Comparison of ENCODE assay signal across 18 cellular contexts in genomic region chr4:28926156-28926555, GRCh38.
DNase-seq lines count a peak whose midpoint lies in the region; TF ChIP-seq lines count a peak whose summit lies in the region.
"Had no signal": no experiment of that assay in that cellular context is flagged by ENCODE, and none has a peak within 500 bp of the region (broad histone marks: within the 10 kb centered on the region; RNA-seq: fewer than 3 reads in every experiment).

No MANE protein-coding gene starts in this region.

- no peak overlapping the region for H3K14ac ChIP-seq in trophoblast cell (ENCODE audit: low read length)

- H3K18ac ChIP-seq in trophoblast cell (ENCODE audit: low read length), result no peak overlapping the region

- no peaks in the 10 kb centered on the region for H3K79me2 ChIP-seq in trophoblast cell (ENCODE audit: control insufficient read depth, insufficient read depth, low read length, poor library complexity)

- H2AFZ ChIP-seq in trophoblast cell (ENCODE audit: insufficient read depth, low read length, poor library complexity), result no peak overlapping the region

- H3K27ac ChIP-seq in A673 (ENCODE audit: low read depth, low read length, poor library complexity, severe bottlenecking) (no peak overlapping the region), trophoblast cell (ENCODE audit: low read depth, low read length) (no peak overlapping the region)
- H3K27ac ChIP-seq: BLaER1 treated with 17β-estradiol and CSF1 and Interleukin-3, amounts not matched to agents 10 nM and 100 nM had no signal

- no peaks in the 10 kb centered on the region for H3K9me3 ChIP-seq in A673 (ENCODE audit: low read depth, low read length, poor library complexity, severe bottlenecking)
- H3K9me3 ChIP-seq in trophoblast cell (ENCODE audit: insufficient read depth, low read depth, low read length), result no peaks in the 10 kb centered on the region
- H3K9me3 ChIP-seq: BE2C; BLaER1 treated with 17β-estradiol and CSF1 and Interleukin-3, amounts not matched to agents 10 nM and 100 nM had no signal

- no peak overlapping the region for H3K23ac ChIP-seq in trophoblast cell (ENCODE audit: low read length)

- H4K8ac ChIP-seq in trophoblast cell (ENCODE audit: low read depth, low read length), result no peak overlapping the region

- no peak overlapping the region for H2BK12ac ChIP-seq in trophoblast cell (ENCODE audit: low read length)

- no TSS peak for BruUV-seq in A673 (replicated peaks; lab: Mats Ljungman, UMichigan)

- no peak overlapping the region for H2BK120ac ChIP-seq in trophoblast cell (ENCODE audit: insufficient read depth, low read length, poor library complexity)

- POLR2A ChIA-PET in A673 (lab: Charles Lee; ENCODE audit: low non-redundant PET), result no interaction called here

- H2AK5ac ChIP-seq in trophoblast cell (ENCODE audit: low read length), result no peak overlapping the region

- H3K27me3 ChIP-seq in A673 (replicated peaks; ENCODE audit: insufficient read depth, low read depth, low read length, poor library complexity) (no peaks in the 10 kb centered on the region), trophoblast cell (ENCODE audit: insufficient read depth, low read length) (no peaks in the 10 kb centered on the region)
- H3K27me3 ChIP-seq: BE2C; BLaER1 treated with 17β-estradiol and CSF1 and Interleukin-3, amounts not matched to agents 10 nM and 100 nM had no signal

- no peak overlapping the region for H3K4me3 ChIP-seq in A673 (ENCODE audit: low read depth, low read length, poor library complexity, severe bottlenecking)
- no peak overlapping the region for H3K4me3 ChIP-seq in retinal pigment epithelial cell (ENCODE audit: low read length)
- H3K4me3 ChIP-seq in trophoblast cell (ENCODE audit: low read depth, low read length), result no peak overlapping the region
- H3K4me3 ChIP-seq: BLaER1 treated with 17β-estradiol and CSF1 and Interleukin-3, amounts not matched to agents 10 nM and 100 nM had no signal

- no peak overlapping the region for H3K4ac ChIP-seq in trophoblast cell (ENCODE audit: low read depth, low read length)

- H3K4me2 ChIP-seq in trophoblast cell (ENCODE audit: low read length), result no peak overlapping the region
- H3K4me2 ChIP-seq: BLaER1 treated with 17β-estradiol and CSF1 and Interleukin-3, amounts not matched to agents 10 nM and 100 nM had no signal

- H3K36me3 ChIP-seq in A673 (ENCODE audit: insufficient read depth, low read length, poor library complexity, severe bottlenecking) (no peaks in the 10 kb centered on the region), trophoblast cell (ENCODE audit: control insufficient read depth in 1 of 2, insufficient read depth in 2 of 2, low read length in 2 of 2) (no peaks in the 10 kb centered on the region)
- H3K36me3 ChIP-seq: BE2C; BLaER1 treated with 17β-estradiol and CSF1 and Interleukin-3, amounts not matched to agents 10 nM and 100 nM had no signal

- H3K79me1 ChIP-seq in trophoblast cell (ENCODE audit: low read length), result no peaks in the 10 kb centered on the region

- H4K12ac ChIP-seq in trophoblast cell (ENCODE audit: low read depth, low read length), result no peak overlapping the region

- H4K91ac ChIP-seq in trophoblast cell (ENCODE audit: low read depth, low read length), result no peak overlapping the region

- peak; percentile 79 for DNase-seq in A673 (ENCODE audit: low spot score)
- peak; percentile 47 for DNase-seq in NCI-H69 (lab: John Stamatoyannopoulos, UW)
- DNase-seq in left kidney (ENCODE audit: low read depth, low spot score), result peak; percentile 2
- peak; percentile 14 for DNase-seq in retinal pigment epithelial cell (ENCODE audit: low read depth)
- no peak for DNase-seq in trophoblast cell
- no peak for DNase-seq in RKO (ENCODE audit: low spot score)
- DNase-seq in stimulated activated CD8-positive, alpha-beta memory T cell treated with anti-CD3 and anti-CD28 coated beads, Interleukin-4, amount 100 ng/mL, for 48 hours, result no peak
- DNase-seq: ACHN; AML-193; BE2C; CD4-positive, alpha-beta T cell; CD8-positive, alpha-beta memory T cell; DMS 273 treated with DMSO at 0.1 percent for 48 hours; DMS53; DMS79 treated with DMSO at 0.1 percent for 48 hours; GF-D8; GOT3 had no signal

- no peak overlapping the region for H2BK5ac ChIP-seq in trophoblast cell (ENCODE audit: low read depth, low read length, poor library complexity)

- H3K4me1 ChIP-seq in A673 (ENCODE audit: insufficient read depth, low read length, poor library complexity, severe bottlenecking), result peaks cover 16% of the 10 kb centered on the region
- no peaks in the 10 kb centered on the region for H3K4me1 ChIP-seq in trophoblast cell (ENCODE audit: control insufficient read depth in 1 of 2, insufficient read depth in 2 of 2, low read length in 2 of 2)
- H3K4me1 ChIP-seq: BE2C; BLaER1 treated with 17β-estradiol and CSF1 and Interleukin-3, amounts not matched to agents 10 nM and 100 nM had no signal

- CTCF ChIA-PET in A673 (lab: Charles Lee), result no interaction called here

- no peak for TF ChIP-seq CTCF in A673 (conservative IDR thresholded peaks at IDR 0.05; ENCODE audit: low read depth, low read length)
- TF ChIP-seq CTCF in retinal pigment epithelial cell (conservative IDR thresholded peaks at IDR 0.05; ENCODE audit: low read depth, low read length), result no peak

- intact Hi-C loops in A673 (cut with micrococcal nuclease; ENCODE audit: unreplicated experiment), result no loop called here

- no peak overlapping the region for H3K9ac ChIP-seq in trophoblast cell (ENCODE audit: low read length)
- H3K9ac ChIP-seq: BLaER1 treated with 17β-estradiol and CSF1 and Interleukin-3, amounts not matched to agents 10 nM and 100 nM had no signal

Comparison
In these comparisons a context has a peak if more than half of its experiments do, and no peak if none do; other contexts are left out.
1. DNase-seq: peak in A673 (single experiment), NCI-H69 (single experiment), left kidney (single experiment) and retinal pigment epithelial cell (single experiment); none in trophoblast cell (0 of 2), RKO (single experiment) and stimulated activated CD8-positive, alpha-beta memory T cell treated with anti-CD3 and anti-CD28 coated beads, Interleukin-4, amount 100 ng/mL, for 48 hours (single experiment).